ENCODE assay signal across 12 cellular contexts in genomic region chr21:16211339-16212303, GRCh38.
DNase-seq lines count a peak whose midpoint lies in the region; ATAC-seq, FAIRE-seq and TF ChIP-seq lines count a peak whose summit lies in the region.
"Had no signal": no experiment of that assay in that cellular context is flagged by ENCODE, and none has a peak within 500 bp of the region (broad histone marks: within the 10 kb centered on the region; RNA-seq: fewer than 3 reads in every experiment).

No MANE protein-coding gene starts in this region.

- H3K27ac ChIP-seq in right cardiac atrium (ENCODE audit: low read length) (peak overlapping the region; percentile 20), skeletal muscle tissue (ENCODE audit: low read depth, low read length) (peak overlapping the region; percentile 91)

- whole genome bisulfite sequencing in right cardiac atrium = 54% methylated on average over 7 of the region's 7 CpGs

- no peak for TF ChIP-seq CTCF in bronchial epithelial cell (IDR thresholded peaks at IDR 0.05; ENCODE audit: insufficient read depth, low read length, severe bottlenecking)

- FAIRE-seq in bronchial epithelial cell (lab: Jason Lieb, UNC) = peak; percentile 18

- H3K36me3 ChIP-seq in bronchial epithelial cell (ENCODE audit: control insufficient read depth, insufficient read depth, low read length) (no peaks in the 10 kb centered on the region), skeletal muscle tissue (ENCODE audit: control insufficient read depth in 3 of 3, insufficient read depth in 3 of 3, low read length in 3 of 3) (no peaks in the 10 kb centered on the region)

- H3K27me3 ChIP-seq in bronchial epithelial cell (ENCODE audit: control insufficient read depth, insufficient read depth, low read length) = no peaks in the 10 kb centered on the region
- H3K27me3 ChIP-seq in right cardiac atrium (ENCODE audit: control insufficient read depth, insufficient read depth) = no peaks in the 10 kb centered on the region
- H3K27me3 ChIP-seq in skeletal muscle tissue (ENCODE audit: control insufficient read depth in 3 of 3, insufficient read depth in 3 of 3, low read length in 3 of 3) = no peaks in the 10 kb centered on the region

- peak overlapping the region; percentile 73 to 89 (median 79) for H3K9ac ChIP-seq in skeletal muscle tissue (ENCODE audit: low read depth in 1 of 3, low read length in 3 of 3)

- no peaks in the 10 kb centered on the region for H3K9me3 ChIP-seq in right cardiac atrium (ENCODE audit: control insufficient read depth, low read length)
- no peaks in the 10 kb centered on the region for H3K9me3 ChIP-seq in skeletal muscle tissue (ENCODE audit: control insufficient read depth in 3 of 3, low read length in 3 of 3)

- DNase-seq in bronchial epithelial cell (ENCODE audit: low read depth) (peak; percentile 56), right cardiac atrium (no peak), HUDEP-2 (lab: John Stamatoyannopoulos, UW; ENCODE audit: unreplicated experiment in 76 of 76) (no peak), NOMO-1 (lab: John Stamatoyannopoulos, UW; ENCODE audit: unreplicated experiment in 2 of 2) (no peak)
- DNase-seq: amniotic stem cell; CD4-positive, CD25-positive, alpha-beta regulatory T cell; NCI-H748 treated with DMSO at 0.1 percent for 48 hours; SW 1271 had no signal

- no peaks in the 10 kb centered on the region for H3K4me1 ChIP-seq in right cardiac atrium (ENCODE audit: control insufficient read depth, insufficient read depth, low read length)
- peaks cover 2 to 19% (median 4%) of the 10 kb centered on the region in 3 donors for H3K4me1 ChIP-seq in skeletal muscle tissue (ENCODE audit: control insufficient read depth in 3 of 3, insufficient read depth in 3 of 3, low read length in 3 of 3)

- intact Hi-C loops in right cardiac atrium (cut with DNase I) = loop anchor here in 1 of 4 donors (10.0 kb wide), 1 partner anchor 127 kb away; no protein-coding TSS in a partner anchor

- ATAC-seq in GM18502 (IDR thresholded peaks at IDR 0.05; ENCODE audit: poor library complexity, unreplicated experiment) = peak; percentile 46
- ATAC-seq in right cardiac atrium = peak; percentile 69 to 76
- no peak for ATAC-seq in HG03469 (IDR thresholded peaks at IDR 0.05; ENCODE audit: unreplicated experiment)
- no peak for ATAC-seq in HG03565 (IDR thresholded peaks at IDR 0.05; ENCODE audit: unreplicated experiment)

- H3K4me3 ChIP-seq in bronchial epithelial cell (ENCODE audit: low read depth, low read length) = no peak overlapping the region
- no peak overlapping the region for H3K4me3 ChIP-seq in right cardiac atrium (ENCODE audit: low read length)
- peak overlapping the region; percentile 61 to 71 (median 65) for H3K4me3 ChIP-seq in skeletal muscle tissue (ENCODE audit: low read length in 3 of 3)

Comparison
In these comparisons a context has a peak if more than half of its experiments do, and no peak if none do; other contexts are left out.
1. ATAC-seq: peak in GM18502 (single experiment) and right cardiac atrium (2 of 2); none in HG03469 (single experiment) and HG03565 (single experiment).
2. H3K4me3 ChIP-seq: peak in skeletal muscle tissue (3 of 3); none in bronchial epithelial cell (single experiment) and right cardiac atrium (single experiment).